Comparison of ENCODE assay signal across 14 cellular contexts in the genomic region with DNA sequence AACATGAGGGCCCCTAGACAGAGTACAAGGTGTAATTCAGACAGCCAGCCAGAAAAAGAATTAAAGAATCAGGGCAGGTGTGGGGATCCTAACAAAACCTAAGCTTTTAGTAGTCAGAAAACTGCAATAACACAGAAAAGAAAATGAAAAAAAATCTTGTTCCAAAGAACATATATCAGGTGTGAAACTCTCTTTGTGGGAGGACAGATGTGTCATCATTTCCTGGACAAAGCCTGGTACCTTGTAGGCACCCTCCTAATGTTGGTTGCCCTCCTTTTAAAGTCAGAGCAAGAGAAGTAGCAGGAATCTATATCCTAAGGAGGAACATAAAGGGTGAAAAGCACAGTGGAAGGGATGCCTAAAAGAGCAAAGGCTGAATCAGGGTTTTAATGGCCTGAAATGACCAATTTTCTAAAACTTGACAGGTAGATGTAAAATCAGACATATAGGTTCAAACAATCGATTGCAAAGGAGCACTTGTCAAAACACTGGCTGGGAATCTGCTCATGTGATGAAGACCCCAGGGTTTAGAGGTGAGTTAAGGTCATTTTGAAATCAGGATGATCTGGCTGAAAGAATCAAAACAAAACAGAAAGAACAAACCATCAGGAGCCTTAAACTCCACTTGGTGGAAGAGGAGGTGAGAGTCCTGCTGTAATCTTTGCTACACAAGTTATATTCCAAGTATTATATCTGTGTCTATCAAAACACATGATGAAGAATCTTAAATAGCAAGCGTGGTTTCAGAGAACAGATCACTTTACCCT. TPM values are rescaled to one million over a fixed set of nuclear protein-coding genes. Genes with fewer than 3 reads are reported as not detected.
DNase-seq lines count a peak whose midpoint lies in the region; ATAC-seq and TF ChIP-seq lines count a peak whose summit lies in the region.
"Had no signal": no experiment of that assay in that cellular context is flagged by ENCODE, and none has a peak within 500 bp of the region (broad histone marks: within the 10 kb centered on the region; RNA-seq: fewer than 3 reads in every experiment).

No MANE protein-coding gene starts in this region.

- H3K27ac ChIP-seq in endodermal cell (ENCODE audit: low read depth, low read length) (no peak overlapping the region), subcutaneous abdominal adipose tissue (ENCODE audit: low read depth, low read length) (peak overlapping the region; percentile 6)

- no peak overlapping the region for H3K9ac ChIP-seq in endodermal cell (ENCODE audit: extremely low read depth, low read length, poor library complexity, severe bottlenecking)
- H3K9ac ChIP-seq in subcutaneous abdominal adipose tissue (ENCODE audit: low read length in 5 of 5): no peak overlapping the region
- H3K9ac ChIP-seq: SK-N-SH had no signal

- peak overlapping the region; percentile 90 for H3K27ac Mint-ChIP-seq in activated naive CD4-positive, alpha-beta T cell treated with anti-CD3 and anti-CD28 coated beads, Interleukin-2, amount 10 ng/mL, durations not matched to agents 7 days and 5 days
- H3K27ac Mint-ChIP-seq in endodermal cell: peak overlapping the region; percentile 7

- H3K4me3 Mint-ChIP-seq in activated naive CD4-positive, alpha-beta T cell treated with anti-CD3 and anti-CD28 coated beads, Interleukin-2, amount 10 ng/mL, durations not matched to agents 7 days and 5 days: peak overlapping the region; percentile 45
- H3K4me3 Mint-ChIP-seq in endodermal cell: no peak overlapping the region

- TF ChIP-seq CTCF in endodermal cell (conservative IDR thresholded peaks at IDR 0.05): no peak

- 97% methylated on average over 2 of the region's 2 CpGs; no CpG with 5 or more reads in 1 of the 2 experiments for WGBS in endodermal cell (ENCODE audit: insufficient coverage in 1 of 2, insufficient read length in 1 of 2), 2 experiments

- H3K4me1 ChIP-seq in endodermal cell (ENCODE audit: control insufficient read depth, insufficient read depth, low read length) (peaks cover 9% of the 10 kb centered on the region), subcutaneous abdominal adipose tissue (ENCODE audit: control insufficient read depth in 5 of 5, insufficient read depth in 5 of 5, low read length in 5 of 5) (peaks cover 12 to 73% (median 57%) of the 10 kb centered on the region in 5 donors)

- no peaks in the 10 kb centered on the region for H3K27me3 Mint-ChIP-seq in activated naive CD4-positive, alpha-beta T cell treated with anti-CD3 and anti-CD28 coated beads, Interleukin-2, amount 10 ng/mL, durations not matched to agents 7 days and 5 days
- H3K27me3 Mint-ChIP-seq in endodermal cell (ENCODE audit: insufficient read depth): no peaks in the 10 kb centered on the region

- ATAC-seq in HG02642 (IDR thresholded peaks at IDR 0.05; ENCODE audit: poor library complexity, unreplicated experiment) (no peak), GM18498 (IDR thresholded peaks at IDR 0.05; ENCODE audit: unreplicated experiment) (no peak)
- ATAC-seq: K562, left colon had no signal

- CTCF ChIA-PET in activated naive CD4-positive, alpha-beta T cell treated with anti-CD3 and anti-CD28 coated beads, Interleukin-2, amount 10 ng/mL, durations not matched to agents 7 days and 5 days (lab: Charles Lee): no interaction called here

- H3K4me1 Mint-ChIP-seq in activated naive CD4-positive, alpha-beta T cell treated with anti-CD3 and anti-CD28 coated beads, Interleukin-2, amount 10 ng/mL, durations not matched to agents 7 days and 5 days: peaks cover 96% of the 10 kb centered on the region
- H3K4me1 Mint-ChIP-seq in endodermal cell: peaks cover 45% of the 10 kb centered on the region

- no peaks in the 10 kb centered on the region for H3K9me3 Mint-ChIP-seq in activated naive CD4-positive, alpha-beta T cell treated with anti-CD3 and anti-CD28 coated beads, Interleukin-2, amount 10 ng/mL, durations not matched to agents 7 days and 5 days
- no peaks in the 10 kb centered on the region for H3K9me3 Mint-ChIP-seq in endodermal cell

- H3K4me3 ChIP-seq in endodermal cell (ENCODE audit: low read length): no peak overlapping the region
- no peak overlapping the region for H3K4me3 ChIP-seq in subcutaneous abdominal adipose tissue (ENCODE audit: low read depth in 1 of 5, low read length in 5 of 5)
- H3K4me3 ChIP-seq: K562 had no signal

- no peaks in the 10 kb centered on the region for H3K9me3 ChIP-seq in endodermal cell (ENCODE audit: control insufficient read depth, low read length)
- H3K9me3 ChIP-seq in subcutaneous abdominal adipose tissue (ENCODE audit: control insufficient read depth in 5 of 5, low read length in 5 of 5): no peaks in the 10 kb centered on the region
- H3K9me3 ChIP-seq: SK-N-SH had no signal

- H3K27me3 ChIP-seq in endodermal cell (ENCODE audit: control insufficient read depth, insufficient read depth, low read length, poor library complexity, severe bottlenecking): no peaks in the 10 kb centered on the region
- H3K27me3 ChIP-seq in subcutaneous abdominal adipose tissue (ENCODE audit: control insufficient read depth in 5 of 5, insufficient read depth in 4 of 5, low read length in 5 of 5): no peaks in the 10 kb centered on the region

- H3K36me3 Mint-ChIP-seq in activated naive CD4-positive, alpha-beta T cell treated with anti-CD3 and anti-CD28 coated beads, Interleukin-2, amount 10 ng/mL, durations not matched to agents 7 days and 5 days: peaks cover 70% of the 10 kb centered on the region
- H3K36me3 Mint-ChIP-seq in endodermal cell (ENCODE audit: low read depth): peaks cover 12% of the 10 kb centered on the region

- DNase-seq in activated naive CD4-positive, alpha-beta T cell treated with anti-CD3 and anti-CD28 coated beads, Interleukin-2, amount 10 ng/mL, durations not matched to agents 7 days and 5 days: no peak
- no peak for DNase-seq in activated naive CD4-positive, alpha-beta T cell treated with Interleukin-2 at 50 U/mL for 16 hours
- DNase-seq in RPMI8226 (peak; percentile 29), endodermal cell (no peak), HuH-7 (ENCODE audit: low spot score) (no peak)
- DNase-seq: left colon; NCI-H187 treated with DMSO at 0.1 percent for 48 hours; SK-N-SH; stimulated activated CD4-positive, alpha-beta T cell treated with anti-CD3 and anti-CD28 coated beads, Interleukin-15, amount 100 ng/mL, for 24 hours; stimulated activated CD8-positive, alpha-beta memory T cell treated with anti-CD3 and anti-CD28 coated beads, Interleukin-4, amount 100 ng/mL, for 48 hours had no signal

- peaks cover 25% of the 10 kb centered on the region for H3K36me3 ChIP-seq in endodermal cell (ENCODE audit: control insufficient read depth, insufficient read depth, low read length)
- peaks cover 14 to 41% (median 27%) of the 10 kb centered on the region in 5 donors for H3K36me3 ChIP-seq in subcutaneous abdominal adipose tissue (ENCODE audit: control insufficient read depth in 5 of 5, insufficient read depth in 5 of 5, low read length in 5 of 5)

RNA-seq across cellular contexts. Expression of a gene that starts 54.9 kb away (rescaled TPM):
- total RNA-seq in endodermal cell: 1 to 10 TPM; 6.0 to 9.6 TPM
- polyA plus RNA-seq in endodermal cell (2013, experiment 1 of 2): 3.9 TPM
- 3.6 TPM for polyA plus RNA-seq in endodermal cell (2013, experiment 2 of 2)
